ENCODE assay signal across 25 cellular contexts in the genomic region with DNA sequence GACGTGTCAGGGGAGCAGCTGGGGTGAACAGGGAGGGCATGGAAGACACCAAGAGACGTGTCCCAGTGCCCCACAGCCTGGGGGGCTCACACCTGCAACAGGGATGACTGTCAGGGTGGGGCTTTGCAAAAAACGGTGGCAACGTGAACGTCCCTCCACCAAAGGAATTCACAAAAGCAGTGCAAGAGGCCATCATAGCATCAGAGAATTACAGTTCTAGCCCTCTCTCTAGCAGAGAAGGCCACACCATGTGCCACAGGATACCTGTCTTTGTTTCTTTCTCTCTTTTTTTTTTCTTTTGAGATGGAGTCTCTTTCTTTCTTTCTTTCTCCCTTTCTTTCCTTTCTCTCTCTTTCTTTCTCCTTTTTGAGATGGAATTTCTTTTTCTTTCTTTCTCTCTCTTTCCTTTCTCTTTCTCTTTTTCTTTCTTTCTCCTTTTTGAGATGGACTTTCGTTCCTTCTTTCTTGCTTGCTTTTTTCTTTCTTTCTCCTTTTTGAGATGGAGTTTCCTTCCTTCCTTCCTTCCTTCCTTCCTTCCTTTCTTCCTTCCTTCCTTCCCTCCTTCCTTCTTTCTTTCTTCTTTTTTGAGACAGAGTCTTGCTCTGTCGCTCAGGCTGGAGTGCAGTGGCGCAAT.
"Had no signal": no experiment of that assay in that cellular context is flagged by ENCODE, and none has a peak within 500 bp of the region (broad histone marks: within the 10 kb centered on the region; RNA-seq: fewer than 3 reads in every experiment).

No MANE protein-coding gene starts in this region.

- H3K4me3 ChIP-seq: breast epithelium, spleen, thoracic aorta had no signal

- H3K4me1 Mint-ChIP-seq: central memory CD8-positive, alpha-beta T cell; naive B cell had no signal

- H3K4me1 ChIP-seq: breast epithelium, spleen had no signal

- H3K36me3 ChIP-seq: breast epithelium, spleen, thoracic aorta had no signal

- H3K27ac Mint-ChIP-seq: activated CD4-positive, alpha-beta T cell treated with anti-CD3 and anti-CD28 coated beads, Interleukin-2, amount 10 ng/mL, durations not matched to agents 24 days and 14 days; activated CD8-positive, alpha-beta memory T cell treated with anti-CD3 and anti-CD28 coated beads, Interleukin-2, amount 10 ng/mL, durations not matched to agents 7 days and 5 days; activated CD8-positive, alpha-beta T cell treated with anti-CD3 and anti-CD28 coated beads for 36 hours; activated naive CD8-positive, alpha-beta T cell treated with anti-CD3 and anti-CD28 coated beads, Interleukin-2, amount 10 ng/mL, durations not matched to agents 7 days and 5 days; progenitor cell of endocrine pancreas; T-helper 1 cell treated with Interleukin-12 subunit alpha and Interleukin-12 subunit beta and Interleukin-4 antibody, amounts not matched to agents 30 μg/mL and 1 μg/mL, for 36 hours; type B pancreatic cell had no signal

- H3K4me3 Mint-ChIP-seq: activated CD4-positive, alpha-beta T cell treated with anti-CD3 and anti-CD28 coated beads, Interleukin-2, amount 10 ng/mL, durations not matched to agents 24 days and 14 days; activated CD8-positive, alpha-beta memory T cell treated with anti-CD3 and anti-CD28 coated beads, Interleukin-2, amount 10 ng/mL, durations not matched to agents 7 days and 5 days; activated CD8-positive, alpha-beta T cell treated with anti-CD3 and anti-CD28 coated beads for 36 hours; activated naive CD8-positive, alpha-beta T cell treated with anti-CD3 and anti-CD28 coated beads, Interleukin-2, amount 10 ng/mL, durations not matched to agents 7 days and 5 days; central memory CD8-positive, alpha-beta T cell; naive B cell; T-helper 1 cell treated with Interleukin-12 subunit alpha and Interleukin-12 subunit beta and Interleukin-4 antibody, amounts not matched to agents 30 μg/mL and 1 μg/mL, for 36 hours; type B pancreatic cell had no signal

- DNase-seq: activated CD4-positive, alpha-beta T cell treated with anti-CD3 and anti-CD28 coated beads, Interleukin-2, amount 10 ng/mL, durations not matched to agents 24 days and 14 days; activated CD8-positive, alpha-beta memory T cell treated with anti-CD3 and anti-CD28 coated beads, Interleukin-2, amount 10 ng/mL, durations not matched to agents 7 days and 5 days; activated naive CD4-positive, alpha-beta T cell; activated naive CD8-positive, alpha-beta T cell treated with anti-CD3 and anti-CD28 coated beads, Interleukin-2, amount 10 ng/mL, durations not matched to agents 7 days and 5 days; activated T-cell treated with anti-CD3 and anti-CD28 coated beads for 4 hours; amniotic stem cell; effector memory CD4-positive, alpha-beta T cell; mesenchymal stem cell; naive B cell; retina; spleen; stimulated activated CD4-positive, alpha-beta T cell treated with anti-CD3 and anti-CD28 coated beads, Interleukin-4, amount 100 ng/mL, for 24 hours; stimulated activated naive CD4-positive, alpha-beta T cell treated with Interleukin-2 at 50 U/mL for 16 hours had no signal

- H3K27ac ChIP-seq: breast epithelium, spleen, thoracic aorta had no signal

- H3K36me3 Mint-ChIP-seq: activated CD8-positive, alpha-beta memory T cell treated with anti-CD3 and anti-CD28 coated beads, Interleukin-2, amount 10 ng/mL, durations not matched to agents 7 days and 5 days; activated naive CD8-positive, alpha-beta T cell treated with anti-CD3 and anti-CD28 coated beads, Interleukin-2, amount 10 ng/mL, durations not matched to agents 7 days and 5 days; naive B cell; type B pancreatic cell had no signal

- ATAC-seq: activated CD8-positive, alpha-beta memory T cell treated with anti-CD3 and anti-CD28 coated beads, Interleukin-2, amount 10 ng/mL, durations not matched to agents 7 days and 5 days; esophagus mucosa had no signal

- H3K9me3 ChIP-seq: breast epithelium, spleen, thoracic aorta had no signal

- H3K9me3 Mint-ChIP-seq: activated CD4-positive, alpha-beta T cell treated with anti-CD3 and anti-CD28 coated beads, Interleukin-2, amount 10 ng/mL, durations not matched to agents 24 days and 14 days; activated CD8-positive, alpha-beta T cell treated with anti-CD3 and anti-CD28 coated beads for 36 hours; activated naive CD8-positive, alpha-beta T cell treated with anti-CD3 and anti-CD28 coated beads, Interleukin-2, amount 10 ng/mL, durations not matched to agents 7 days and 5 days; central memory CD8-positive, alpha-beta T cell; naive B cell; T-helper 1 cell treated with Interleukin-12 subunit alpha and Interleukin-12 subunit beta and Interleukin-4 antibody, amounts not matched to agents 30 μg/mL and 1 μg/mL, for 36 hours; type B pancreatic cell had no signal

- H3K27me3 ChIP-seq: breast epithelium had no signal

- FAIRE-seq: colon, endothelial cell of umbilical vein, frontal cortex, islet of Langerhans had no signal
